8 cellular contexts compared by ENCODE assay signal in the genomic region with DNA sequence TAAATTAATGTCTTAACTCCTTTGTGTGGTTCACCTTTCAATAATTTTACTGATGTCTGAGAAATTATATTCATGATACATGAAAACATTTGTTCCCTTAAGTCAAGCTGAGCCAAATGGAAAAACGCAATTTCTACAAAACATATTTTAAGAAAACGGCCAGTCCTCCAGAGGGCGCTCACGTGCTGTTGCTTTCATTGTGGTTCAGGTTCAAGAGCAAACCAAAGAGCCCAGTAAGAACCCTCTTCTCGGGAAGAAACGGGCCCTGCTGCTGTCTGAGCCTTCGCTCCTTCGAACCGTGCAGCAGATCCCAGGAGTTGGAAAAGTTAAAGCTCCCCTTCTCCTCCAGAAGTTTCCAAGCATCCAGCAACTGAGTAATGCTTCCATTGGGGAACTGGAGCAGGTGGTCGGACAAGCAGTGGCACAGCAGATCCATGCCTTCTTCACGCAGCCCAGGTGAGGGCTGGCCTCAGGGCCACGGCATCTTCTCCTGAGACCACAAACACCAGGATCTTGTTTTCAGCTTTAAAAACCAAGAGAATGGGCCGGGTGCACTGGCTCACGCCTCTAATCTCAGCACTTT. TPM values are rescaled to one million over a fixed set of nuclear protein-coding genes. Genes with fewer than 3 reads are reported as not detected.
A peak's percentile ranks its signal among the peaks of the same experiment; 100 is the strongest.
DNase-seq lines count a peak whose midpoint lies in the region; ATAC-seq and TF ChIP-seq lines count a peak whose summit lies in the region.

No MANE protein-coding gene starts in this region.

- peak; percentile 43 to 69 (median 51) for TF ChIP-seq CTCF in uterus (IDR thresholded peaks at IDR 0.05)

- no peak overlapping the region for H3K4me3 ChIP-seq in uterus

- intact Hi-C loops in posterior vena cava (cut with DNase I) (no loop called here), uterus (cut with DNase I; ENCODE audit: low total_unique reads) (loop anchor here (10.0 kb wide), 1 partner anchor 108 kb away; the partner anchor contains the start of gene GPATCH1)

- no peak overlapping the region for H3K27ac ChIP-seq in uterus

- no peaks in the 10 kb centered on the region for H3K4me1 ChIP-seq in uterus

- peak; percentile 48 for DNase-seq in DMS79 (lab: John Stamatoyannopoulos, UW)
- DNase-seq in LoVo (ENCODE audit: low spot score), result peak; percentile 57
- DNase-seq in SHP77 (lab: John Stamatoyannopoulos, UW), result peak; percentile 26 to 43
- peak; percentile 87 for DNase-seq in activated effector memory CD4-positive, alpha-beta T cell treated with anti-CD3 and anti-CD28 coated beads, Interleukin-2, amount 50 U/mL, for 16 hours
- DNase-seq in glomerular endothelial cell (ENCODE audit: extremely low read depth, low read depth, low spot score), result peak; percentile 47
- peak; percentile 90 for DNase-seq in posterior vena cava (ENCODE audit: low spot score)
- peak; percentile 49 to 66 for DNase-seq in uterus

- H3K27me3 ChIP-seq in uterus, result no peaks in the 10 kb centered on the region

- no peak for ATAC-seq in HG03354 (IDR thresholded peaks at IDR 0.05; ENCODE audit: poor library complexity, severe bottlenecking, unreplicated experiment)

- H3K9me3 ChIP-seq in uterus, result no peaks in the 10 kb centered on the region

- TF ChIP-seq POLR2A in uterus (IDR thresholded peaks at IDR 0.05), result no peak

- no peaks in the 10 kb centered on the region for H3K36me3 ChIP-seq in uterus

RNA-seq across cellular contexts. Expression of gene FAAP24, which starts 4.3 kb away (rescaled TPM):
- total RNA-seq in glomerular endothelial cell (1.6 and 1.9 TPM in 2 replicates), posterior vena cava (1 to 10 TPM in 1 of 2 donors, under 1 TPM in 1; 0.86 to 1.4 TPM), uterus (1 to 10 TPM in 2 of 4 donors, not detected in 2; 2.0 to 3.8 TPM)

RNA-seq across cellular contexts. Expression of gene CEP89, which starts 4.6 kb away (rescaled TPM):
- total RNA-seq in glomerular endothelial cell (24.5 and 25.8 TPM in 2 replicates), posterior vena cava (10 to 100 TPM; 15.3 to 17.6 TPM), uterus (10 to 100 TPM in 2 of 4 donors, 1 to 10 TPM in 2; 5.1 to 29.2 (median 10.6) TPM)

Comparison
In these comparisons a context has a peak if more than half of its experiments do, and no peak if none do; other contexts are left out.
1. DNase-seq: peak in every context shown above with its lines; median percentile 90 in posterior vena cava; 87 in activated effector memory CD4-positive, alpha-beta T cell treated with anti-CD3 and anti-CD28 coated beads, Interleukin-2, amount 50 U/mL, for 16 hours; 58 in uterus; 57 in LoVo; 48 in DMS79; 47 in glomerular endothelial cell; 34 in SHP77.